21 cellular contexts compared by ENCODE assay signal in the genomic region with DNA sequence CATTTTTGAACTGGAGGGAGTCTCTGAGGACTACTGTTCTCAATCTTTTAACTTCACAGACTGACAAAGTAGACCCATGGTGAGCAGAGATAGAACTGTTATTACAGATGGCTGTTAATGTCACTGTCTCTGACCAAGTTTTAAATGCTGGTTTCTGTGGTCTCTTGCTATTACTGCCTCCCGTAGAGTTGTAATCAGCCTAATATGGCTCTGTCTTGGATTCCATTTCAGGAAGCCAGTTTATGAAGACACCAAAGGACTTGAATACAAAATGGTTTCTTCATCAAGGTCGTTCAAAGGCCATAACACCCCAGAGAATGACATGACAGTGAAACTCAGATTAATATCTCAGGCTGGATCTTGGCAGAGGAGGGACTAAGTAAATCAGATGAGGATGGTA. TPM values are rescaled to one million over a fixed set of nuclear protein-coding genes. Genes with fewer than 3 reads are reported as not detected.
"Had no signal": no experiment of that assay in that cellular context is flagged by ENCODE, and none has a peak within 500 bp of the region (broad histone marks: within the 10 kb centered on the region; RNA-seq: fewer than 3 reads in every experiment).

No MANE protein-coding gene starts in this region.

- H3K4me1 ChIP-seq: foreskin keratinocyte had no signal

- H3K4me3 ChIP-seq: left lung, skin epidermis had no signal

- H3K27ac ChIP-seq: foreskin keratinocyte, left lung, skin epidermis had no signal

- H3K36me3 ChIP-seq: left lung had no signal

- DNase-seq: activated CD4-positive, alpha-beta memory T cell treated with anti-CD3 and anti-CD28 coated beads, Interleukin-2, amount 10 ng/mL, durations not matched to agents 7 days and 5 days; activated CD4-positive, alpha-beta T cell treated with anti-CD3 and anti-CD28 coated beads for 4 hours; activated effector memory CD4-positive, alpha-beta T cell treated with anti-CD3 and anti-CD28 coated beads, Interleukin-2, amount 50 U/mL, for 16 hours; activated T-cell treated with anti-CD3 and anti-CD28 coated beads, Interleukin-2, amount 50 U/mL, for 4 hours; foreskin keratinocyte; glutamatergic neuron; hypothalamus; kidney; left lung; mammary epithelial cell; naive thymus-derived CD4-positive, alpha-beta T cell; stimulated activated CD4-positive, alpha-beta T cell treated with anti-CD3 and anti-CD28 coated beads, Interleukin-4, amount 100 ng/mL, for 4 hours; stimulated activated CD8-positive, alpha-beta memory T cell treated with anti-CD3 and anti-CD28 coated beads, Interleukin-4, amount 100 ng/mL, for 48 hours; stimulated activated naive CD4-positive, alpha-beta T cell treated with Interleukin-2 at 50 U/mL for 16 hours; substantia nigra; T-helper 17 cell; trophoblast cell had no signal

- H3K9me3 ChIP-seq: left lung had no signal

- ATAC-seq: activated naive CD4-positive, alpha-beta T cell treated with anti-CD3 and anti-CD28 coated beads, Interleukin-2, amount 50 U/mL, for 72 hours; activated T-cell treated with anti-CD3 and anti-CD28 coated beads, Interleukin-2, amount 50 U/mL, for 4 hours; foreskin keratinocyte; left lung; naive thymus-derived CD4-positive, alpha-beta T cell; T-helper 17 cell; WTC11 had no signal

RNA-seq across cellular contexts. Expression of gene SFRP4, which starts 3.9 kb away (rescaled TPM):
- total RNA-seq: activated CD4-positive, alpha-beta memory T cell treated with anti-CD3 and anti-CD28 coated beads, Interleukin-2, amount 10 ng/mL, durations not matched to agents 7 days and 5 days; activated naive CD4-positive, alpha-beta T cell treated with anti-CD3 and anti-CD28 coated beads, Interleukin-2, amount 50 U/mL, for 72 hours; activated T-cell treated with anti-CD3 and anti-CD28 coated beads, Interleukin-2, amount 50 U/mL, for 4 hours; foreskin keratinocyte; mammary epithelial cell; mononuclear cell; naive thymus-derived CD4-positive, alpha-beta T cell; T-helper 17 cell had no signal
- polyA plus RNA-seq: foreskin keratinocyte; mammary epithelial cell; naive thymus-derived CD4-positive, alpha-beta T cell had no signal

RNA-seq across cellular contexts. Expression of gene EPDR1, which starts 7.7 kb away (rescaled TPM):
- polyA plus RNA-seq: foreskin keratinocyte had no signal
